In the genomic region with DNA sequence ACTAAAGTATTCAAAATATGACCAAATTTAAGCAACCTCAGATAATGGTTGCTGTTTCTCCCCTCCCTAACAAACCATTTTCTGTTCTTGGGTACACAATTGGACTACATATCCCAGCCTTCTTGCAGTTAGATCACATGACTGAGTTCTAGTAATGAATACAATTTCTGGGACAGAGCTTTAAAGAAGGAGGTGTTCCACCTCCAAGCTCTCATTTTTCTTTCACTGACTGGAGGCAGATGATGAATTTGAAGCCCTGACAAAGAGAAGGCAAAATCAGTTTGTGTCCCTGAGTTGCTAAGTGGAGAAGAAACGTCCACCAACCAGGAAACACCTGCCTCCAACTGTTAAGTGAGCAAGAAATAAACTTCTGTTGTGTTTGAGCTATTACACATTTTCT, we compare ENCODE assay signal across 11 cellular contexts.
A peak's percentile ranks its signal among the peaks of the same experiment; 100 is the strongest.
DNase-seq lines count a peak whose midpoint lies in the region; ATAC-seq lines count a peak whose summit lies in the region.
"Had no signal": no experiment of that assay in that cellular context is flagged by ENCODE, and none has a peak within 500 bp of the region (broad histone marks: within the 10 kb centered on the region; RNA-seq: fewer than 3 reads in every experiment).

No MANE protein-coding gene starts in this region.

- no peaks in the 10 kb centered on the region for H3K27me3 ChIP-seq in effector memory CD4-positive, alpha-beta T cell (replicated peaks; ENCODE audit: control insufficient read depth, insufficient read depth, low read length, poor library complexity, severe bottlenecking)

- CTCF ChIA-PET in activated naive CD4-positive, alpha-beta T cell treated with anti-CD3 and anti-CD28 coated beads, Interleukin-2, amount 10 ng/mL, durations not matched to agents 7 days and 5 days (lab: Charles Lee), result no interaction called here

- H3K27ac Mint-ChIP-seq in activated naive CD4-positive, alpha-beta T cell treated with anti-CD3 and anti-CD28 coated beads, Interleukin-2, amount 10 ng/mL, durations not matched to agents 7 days and 5 days, result no peak overlapping the region
- H3K27ac Mint-ChIP-seq: activated naive CD8-positive, alpha-beta T cell; naive thymus-derived CD4-positive, alpha-beta T cell had no signal

- H3K4me3 ChIP-seq in effector memory CD4-positive, alpha-beta T cell (ENCODE audit: insufficient read depth, low read depth, low read length, poor library complexity, severe bottlenecking), result no peak overlapping the region

- H3K9me3 Mint-ChIP-seq in activated naive CD4-positive, alpha-beta T cell treated with anti-CD3 and anti-CD28 coated beads, Interleukin-2, amount 10 ng/mL, durations not matched to agents 7 days and 5 days, result no peaks in the 10 kb centered on the region

- no peaks in the 10 kb centered on the region for H3K4me1 ChIP-seq in effector memory CD4-positive, alpha-beta T cell (ENCODE audit: control insufficient read depth, insufficient read depth, low read length, poor library complexity, severe bottlenecking)

- H3K36me3 ChIP-seq in effector memory CD4-positive, alpha-beta T cell (ENCODE audit: control insufficient read depth, insufficient read depth, low read length), result no peaks in the 10 kb centered on the region

- no peaks in the 10 kb centered on the region for H3K36me3 Mint-ChIP-seq in activated naive CD4-positive, alpha-beta T cell treated with anti-CD3 and anti-CD28 coated beads, Interleukin-2, amount 10 ng/mL, durations not matched to agents 7 days and 5 days
- H3K36me3 Mint-ChIP-seq: activated naive CD8-positive, alpha-beta T cell; naive thymus-derived CD4-positive, alpha-beta T cell had no signal

- no peaks in the 10 kb centered on the region for H3K9me3 ChIP-seq in effector memory CD4-positive, alpha-beta T cell (ENCODE audit: control insufficient read depth, low read length)

- no peak for ATAC-seq in GM18858 (IDR thresholded peaks at IDR 0.05; ENCODE audit: unreplicated experiment)
- ATAC-seq: naive thymus-derived CD4-positive, alpha-beta T cell had no signal

- H3K4me3 Mint-ChIP-seq in activated naive CD4-positive, alpha-beta T cell treated with anti-CD3 and anti-CD28 coated beads, Interleukin-2, amount 10 ng/mL, durations not matched to agents 7 days and 5 days, result no peak overlapping the region
- H3K4me3 Mint-ChIP-seq: activated naive CD8-positive, alpha-beta T cell; naive thymus-derived CD4-positive, alpha-beta T cell had no signal

- H3K27me3 Mint-ChIP-seq in activated naive CD4-positive, alpha-beta T cell treated with anti-CD3 and anti-CD28 coated beads, Interleukin-2, amount 10 ng/mL, durations not matched to agents 7 days and 5 days, result no peaks in the 10 kb centered on the region

- DNase-seq in NCI-H2196 (lab: John Stamatoyannopoulos, UW; ENCODE audit: unreplicated experiment) (peak; percentile 24), NCI-H2196 treated with DMSO at 0.1 percent for 48 hours (lab: John Stamatoyannopoulos, UW; ENCODE audit: unreplicated experiment) (no peak), NCI-H1436 (lab: John Stamatoyannopoulos, UW) (peak; percentile 40), dermis blood vessel endothelial cell (peak; percentile 80), putamen (ENCODE audit: low spot score) (peak; percentile 76)
- DNase-seq in effector memory CD4-positive, alpha-beta T cell, result no peak
- no peak for DNase-seq in activated naive CD4-positive, alpha-beta T cell treated with anti-CD3 and anti-CD28 coated beads, Interleukin-2, amount 10 ng/mL, durations not matched to agents 7 days and 5 days
- DNase-seq: naive thymus-derived CD4-positive, alpha-beta T cell; small intestine had no signal

- H3K4me1 Mint-ChIP-seq in activated naive CD4-positive, alpha-beta T cell treated with anti-CD3 and anti-CD28 coated beads, Interleukin-2, amount 10 ng/mL, durations not matched to agents 7 days and 5 days, result no peaks in the 10 kb centered on the region
- H3K4me1 Mint-ChIP-seq: naive thymus-derived CD4-positive, alpha-beta T cell had no signal

- H3K27ac ChIP-seq in effector memory CD4-positive, alpha-beta T cell (ENCODE audit: insufficient read depth, low read length, poor library complexity, severe bottlenecking), result no peak overlapping the region

Comparison
In these comparisons a context has a peak if more than half of its experiments do, and no peak if none do; other contexts are left out.
1. DNase-seq: peak in NCI-H2196 (single experiment), NCI-H1436 (single experiment), dermis blood vessel endothelial cell (single experiment) and putamen (single experiment); none in NCI-H2196 treated with DMSO at 0.1 percent for 48 hours (single experiment), effector memory CD4-positive, alpha-beta T cell (0 of 3) and activated naive CD4-positive, alpha-beta T cell treated with anti-CD3 and anti-CD28 coated beads, Interleukin-2, amount 10 ng/mL, durations not matched to agents 7 days and 5 days (single experiment).